ENCODE assay signal across 1 cellular context in the genomic region with DNA sequence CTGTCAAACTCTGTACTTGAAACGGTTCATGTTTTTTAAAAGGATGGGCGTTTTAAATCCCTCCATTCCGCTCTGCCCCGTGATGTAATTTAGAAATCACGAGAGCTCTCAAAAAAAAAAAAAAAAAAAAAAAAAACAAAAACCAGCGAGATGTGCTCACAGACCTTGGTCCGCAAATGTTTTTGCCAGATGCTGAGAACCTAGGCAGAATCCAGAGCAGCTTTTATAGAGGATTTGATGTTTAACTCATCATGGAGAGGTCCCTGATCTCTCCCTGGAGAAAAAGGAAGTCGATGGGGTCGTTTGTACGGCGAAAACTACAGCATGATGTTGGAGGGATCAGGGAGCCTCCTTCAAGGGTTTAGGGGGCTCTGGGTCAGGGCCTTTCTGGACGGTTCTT.
TF ChIP-seq lines count a peak whose summit lies in the region.

No MANE protein-coding gene starts in this region.

TF ChIP-seq in GM23338, 12 proteins besides CTCF, POLR2A, EP300 and RAD21 (continued from another document):
- TF ChIP-seq, protein P1, sequence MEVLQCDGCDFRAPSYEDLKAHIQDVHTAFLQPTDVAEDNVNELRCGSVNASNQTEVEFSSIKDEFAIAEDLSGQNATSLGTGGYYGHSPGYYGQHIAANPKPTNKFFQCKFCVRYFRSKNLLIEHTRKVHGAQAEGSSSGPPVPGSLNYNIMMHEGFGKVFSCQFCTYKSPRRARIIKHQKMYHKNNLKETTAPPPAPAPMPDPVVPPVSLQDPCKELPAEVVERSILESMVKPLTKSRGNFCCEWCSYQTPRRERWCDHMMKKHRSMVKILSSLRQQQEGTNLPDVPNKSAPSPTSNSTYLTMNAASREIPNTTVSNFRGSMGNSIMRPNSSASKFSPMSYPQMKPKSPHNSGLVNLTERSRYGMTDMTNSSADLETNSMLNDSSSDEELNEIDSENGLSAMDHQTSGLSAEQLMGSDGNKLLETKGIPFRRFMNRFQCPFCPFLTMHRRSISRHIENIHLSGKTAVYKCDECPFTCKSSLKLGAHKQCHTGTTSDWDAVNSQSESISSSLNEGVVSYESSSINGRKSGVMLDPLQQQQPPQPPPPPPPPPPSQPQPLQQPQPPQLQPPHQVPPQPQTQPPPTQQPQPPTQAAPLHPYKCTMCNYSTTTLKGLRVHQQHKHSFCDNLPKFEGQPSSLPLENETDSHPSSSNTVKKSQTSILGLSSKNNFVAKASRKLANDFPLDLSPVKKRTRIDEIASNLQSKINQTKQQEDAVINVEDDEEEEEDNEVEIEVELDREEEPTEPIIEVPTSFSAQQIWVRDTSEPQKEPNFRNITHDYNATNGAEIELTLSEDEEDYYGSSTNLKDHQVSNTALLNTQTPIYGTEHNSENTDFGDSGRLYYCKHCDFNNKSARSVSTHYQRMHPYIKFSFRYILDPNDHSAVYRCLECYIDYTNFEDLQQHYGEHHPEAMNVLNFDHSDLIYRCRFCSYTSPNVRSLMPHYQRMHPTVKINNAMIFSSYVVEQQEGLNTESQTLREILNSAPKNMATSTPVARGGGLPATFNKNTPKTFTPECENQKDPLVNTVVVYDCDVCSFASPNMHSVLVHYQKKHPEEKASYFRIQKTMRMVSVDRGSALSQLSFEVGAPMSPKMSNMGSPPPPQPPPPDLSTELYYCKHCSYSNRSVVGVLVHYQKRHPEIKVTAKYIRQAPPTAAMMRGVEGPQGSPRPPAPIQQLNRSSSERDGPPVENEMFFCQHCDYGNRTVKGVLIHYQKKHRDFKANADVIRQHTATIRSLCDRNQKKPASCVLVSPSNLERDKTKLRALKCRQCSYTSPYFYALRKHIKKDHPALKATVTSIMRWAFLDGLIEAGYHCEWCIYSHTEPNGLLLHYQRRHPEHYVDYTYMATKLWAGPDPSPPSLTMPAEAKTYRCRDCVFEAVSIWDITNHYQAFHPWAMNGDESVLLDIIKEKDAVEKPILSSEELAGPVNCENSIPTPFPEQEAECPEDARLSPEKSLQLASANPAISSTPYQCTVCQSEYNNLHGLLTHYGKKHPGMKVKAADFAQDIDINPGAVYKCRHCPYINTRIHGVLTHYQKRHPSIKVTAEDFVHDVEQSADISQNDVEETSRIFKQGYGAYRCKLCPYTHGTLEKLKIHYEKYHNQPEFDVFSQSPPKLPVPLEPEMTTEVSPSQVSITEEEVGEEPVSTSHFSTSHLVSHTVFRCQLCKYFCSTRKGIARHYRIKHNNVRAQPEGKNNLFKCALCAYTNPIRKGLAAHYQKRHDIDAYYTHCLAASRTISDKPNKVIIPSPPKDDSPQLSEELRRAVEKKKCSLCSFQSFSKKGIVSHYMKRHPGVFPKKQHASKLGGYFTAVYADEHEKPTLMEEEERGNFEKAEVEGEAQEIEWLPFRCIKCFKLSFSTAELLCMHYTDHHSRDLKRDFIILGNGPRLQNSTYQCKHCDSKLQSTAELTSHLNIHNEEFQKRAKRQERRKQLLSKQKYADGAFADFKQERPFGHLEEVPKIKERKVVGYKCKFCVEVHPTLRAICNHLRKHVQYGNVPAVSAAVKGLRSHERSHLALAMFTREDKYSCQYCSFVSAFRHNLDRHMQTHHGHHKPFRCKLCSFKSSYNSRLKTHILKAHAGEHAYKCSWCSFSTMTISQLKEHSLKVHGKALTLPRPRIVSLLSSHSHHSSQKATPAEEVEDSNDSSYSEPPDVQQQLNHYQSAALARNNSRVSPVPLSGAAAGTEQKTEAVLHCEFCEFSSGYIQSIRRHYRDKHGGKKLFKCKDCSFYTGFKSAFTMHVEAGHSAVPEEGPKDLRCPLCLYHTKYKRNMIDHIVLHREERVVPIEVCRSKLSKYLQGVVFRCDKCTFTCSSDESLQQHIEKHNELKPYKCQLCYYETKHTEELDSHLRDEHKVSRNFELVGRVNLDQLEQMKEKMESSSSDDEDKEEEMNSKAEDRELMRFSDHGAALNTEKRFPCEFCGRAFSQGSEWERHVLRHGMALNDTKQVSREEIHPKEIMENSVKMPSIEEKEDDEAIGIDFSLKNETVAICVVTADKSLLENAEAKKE (CRISPR knock-in tag; IDR thresholded peaks at IDR 0.05) = no peak
- no peak for TF ChIP-seq CREB1 (CRISPR knock-in tag; IDR thresholded peaks at IDR 0.05; ENCODE audit: low read depth)
- TF ChIP-seq NANOG (IDR thresholded peaks at IDR 0.05; ENCODE audit: borderline replicate concordance) = no peak
- no peak for TF ChIP-seq ZNF331 (CRISPR knock-in tag; IDR thresholded peaks at IDR 0.05; ENCODE audit: low read depth)
- no peak for TF ChIP-seq ZNF114 (CRISPR knock-in tag; IDR thresholded peaks at IDR 0.05)
- TF ChIP-seq JUNB (IDR thresholded peaks at IDR 0.05; ENCODE audit: unreplicated experiment) = no peak
- TF ChIP-seq STAT1 (IDR thresholded peaks at IDR 0.05; ENCODE audit: unreplicated experiment) = no peak
- no peak for TF ChIP-seq POLR2AphosphoS5 (IDR thresholded peaks at IDR 0.05; ENCODE audit: low read depth)
- TF ChIP-seq, protein P2, sequence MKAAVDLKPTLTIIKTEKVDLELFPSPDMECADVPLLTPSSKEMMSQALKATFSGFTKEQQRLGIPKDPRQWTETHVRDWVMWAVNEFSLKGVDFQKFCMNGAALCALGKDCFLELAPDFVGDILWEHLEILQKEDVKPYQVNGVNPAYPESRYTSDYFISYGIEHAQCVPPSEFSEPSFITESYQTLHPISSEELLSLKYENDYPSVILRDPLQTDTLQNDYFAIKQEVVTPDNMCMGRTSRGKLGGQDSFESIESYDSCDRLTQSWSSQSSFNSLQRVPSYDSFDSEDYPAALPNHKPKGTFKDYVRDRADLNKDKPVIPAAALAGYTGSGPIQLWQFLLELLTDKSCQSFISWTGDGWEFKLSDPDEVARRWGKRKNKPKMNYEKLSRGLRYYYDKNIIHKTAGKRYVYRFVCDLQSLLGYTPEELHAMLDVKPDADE (IDR thresholded peaks at IDR 0.05) = no peak
- TF ChIP-seq EZH2 (IDR thresholded peaks at IDR 0.05; ENCODE audit: low read depth, unreplicated experiment) = no peak
- no peak for TF ChIP-seq EZH2phosphoT487 (IDR thresholded peaks at IDR 0.05; ENCODE audit: unreplicated experiment)
TF ChIP-seq in GM23338: peak in this region for 0.
